20 cellular contexts compared by ENCODE assay signal in the genomic region with DNA sequence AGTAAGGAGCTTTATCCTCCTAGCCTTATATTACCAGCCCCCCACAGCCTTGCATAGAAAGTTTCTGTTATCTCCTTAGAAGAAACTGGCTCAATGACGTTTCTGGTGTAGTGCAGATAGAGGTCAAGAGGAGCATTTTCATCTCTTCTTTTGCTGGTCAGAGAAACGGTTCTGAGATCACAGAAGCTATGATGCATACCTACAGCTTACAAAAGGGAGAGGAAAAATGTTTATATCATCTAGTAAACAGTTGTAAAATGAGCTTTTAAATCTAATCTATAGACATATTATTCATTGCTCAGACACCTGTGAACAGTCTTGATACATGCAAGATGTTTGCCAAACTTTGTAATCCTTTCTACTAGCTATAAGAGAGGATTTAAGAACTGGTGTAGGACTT.
"Had no signal": no experiment of that assay in that cellular context is flagged by ENCODE, and none has a peak within 500 bp of the region (broad histone marks: within the 10 kb centered on the region; RNA-seq: fewer than 3 reads in every experiment).

No MANE protein-coding gene starts in this region.

- H3K9ac ChIP-seq: KMS-11, SK-N-SH had no signal

- H3K27ac ChIP-seq: KMS-11, RWPE1 had no signal

- DNase-seq: Kasumi-1, MM.1S, NCI-H1092 treated with DMSO at 0.1 percent for 48 hours, NCI-H1436, NCI-H187, NCI-H2029, NCI-H2081 treated with DMSO at 0.1 percent for 48 hours, NCI-H2171, NCI-H226, NCI-H446, NCI-H510A, NCI-H524 treated with DMSO at 0.1 percent for 48 hours, NCI-H69, NCI-H774, SHP77, SK-N-SH had no signal

- FAIRE-seq: HepG2, K562 had no signal

- H3K4me3 ChIP-seq: K562 had no signal

- H3K9me3 ChIP-seq: SK-N-SH had no signal
